In the genomic region with DNA sequence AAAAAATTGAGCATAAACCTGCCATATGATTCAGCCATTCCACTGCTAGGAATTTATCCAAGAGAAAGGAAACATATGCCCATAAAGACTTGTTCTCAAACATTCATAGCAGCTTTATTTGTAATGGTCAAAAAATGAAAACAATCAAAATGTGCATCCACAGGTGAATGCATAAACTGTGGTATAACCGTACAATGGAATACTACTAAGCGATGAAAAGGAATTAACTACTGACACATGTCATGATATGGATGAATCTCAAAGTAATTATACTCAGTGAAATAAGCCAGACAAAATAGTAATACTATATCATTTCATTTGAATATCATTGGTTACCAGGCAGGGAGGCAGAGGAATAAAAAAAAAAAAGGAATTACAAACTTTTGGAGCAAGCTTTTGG, we compare ENCODE assay signal across 33 cellular contexts.
"Had no signal": no experiment of that assay in that cellular context is flagged by ENCODE, and none has a peak within 500 bp of the region (broad histone marks: within the 10 kb centered on the region; RNA-seq: fewer than 3 reads in every experiment).

No MANE protein-coding gene starts in this region.

- H3K36me3 ChIP-seq: MG63 had no signal

- H3K9me3 ChIP-seq: MG63 had no signal

- H3K27me3 ChIP-seq: MG63 had no signal

- DNase-seq: Karpas-422, Kasumi-1, MG63, MM.1S, NCI-H1048, NCI-H1092, NCI-H1092 treated with DMSO at 0.1 percent for 48 hours, NCI-H1105, NCI-H1105 treated with DMSO at 0.1 percent for 48 hours, NCI-H1417, NCI-H1417 treated with DMSO at 0.1 percent for 48 hours, NCI-H1436, NCI-H1436 treated with DMSO at 0.1 percent for 48 hours, NCI-H146, NCI-H1694, NCI-H1694 treated with DMSO at 0.1 percent for 48 hours, NCI-H187, NCI-H187 treated with DMSO at 0.1 percent for 48 hours, NCI-H1930, NCI-H2029, NCI-H2029 treated with DMSO at 0.1 percent for 48 hours, NCI-H2081, NCI-H2081 treated with DMSO at 0.1 percent for 48 hours, NCI-H2107, NCI-H2171, NCI-H2171 treated with DMSO at 0.1 percent for 48 hours, NCI-H2227 treated with DMSO at 0.1 percent for 48 hours, NCI-H226, NCI-H345, NCI-H446, NCI-H446 treated with DMSO at 0.1 percent for 48 hours, NCI-H510A, NCI-H510A treated with DMSO at 0.1 percent for 48 hours had no signal

- H3K4me3 ChIP-seq: MG63 had no signal
